In the genomic region with DNA sequence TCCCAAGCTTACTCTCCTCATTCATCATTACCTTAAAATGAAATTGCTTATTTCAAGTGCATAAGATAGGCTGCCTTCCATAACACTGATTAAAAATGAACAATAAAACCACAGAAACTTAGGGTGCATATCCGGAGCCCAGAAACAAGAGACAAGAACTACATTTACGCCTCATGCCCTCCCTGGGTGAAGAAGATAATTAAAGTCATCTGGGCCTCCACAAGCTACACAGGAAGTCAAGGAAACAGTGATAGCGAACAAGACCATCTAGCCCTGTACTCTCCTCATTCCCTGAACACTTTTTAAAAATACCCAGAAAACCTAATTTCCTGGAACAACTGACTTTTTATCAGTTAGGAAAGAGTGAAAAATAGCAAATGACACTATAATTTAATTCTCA, we compare ENCODE assay signal across 1 cellular context.
TF ChIP-seq lines count a peak whose summit lies in the region.

No MANE protein-coding gene starts in this region.

TF ChIP-seq in HepG2, 621 proteins besides CTCF, POLR2A, EP300 and RAD21:
- TF ChIP-seq SMC3 (IDR thresholded peaks at IDR 0.05; ENCODE audit: low read length): no peak
- TF ChIP-seq ZNF136 (CRISPR knock-in tag; IDR thresholded peaks at IDR 0.05; ENCODE audit: low read depth): no peak
- no peak for TF ChIP-seq PAWR (CRISPR knock-in tag; IDR thresholded peaks at IDR 0.05; ENCODE audit: borderline replicate concordance)
- no peak for TF ChIP-seq ZBTB42 (CRISPR knock-in tag; IDR thresholded peaks at IDR 0.05)
- TF ChIP-seq ZNF484 (CRISPR knock-in tag; IDR thresholded peaks at IDR 0.05; ENCODE audit: borderline replicate concordance, low read depth): no peak
- TF ChIP-seq ZBTB25 (CRISPR knock-in tag; IDR thresholded peaks at IDR 0.05): no peak
- no peak for TF ChIP-seq ZNF552 (CRISPR knock-in tag; IDR thresholded peaks at IDR 0.05; ENCODE audit: borderline replicate concordance)
- no peak for TF ChIP-seq ZNF788 (CRISPR knock-in tag; IDR thresholded peaks at IDR 0.05; ENCODE audit: borderline replicate concordance)
- TF ChIP-seq YEATS2 (CRISPR knock-in tag; IDR thresholded peaks at IDR 0.05; ENCODE audit: borderline replicate concordance): no peak
- no peak for TF ChIP-seq ZNF563 (CRISPR knock-in tag; IDR thresholded peaks at IDR 0.05)
- TF ChIP-seq RFX5 (IDR thresholded peaks at IDR 0.05; ENCODE audit: low read depth, low read length): no peak
- TF ChIP-seq, protein P1, sequence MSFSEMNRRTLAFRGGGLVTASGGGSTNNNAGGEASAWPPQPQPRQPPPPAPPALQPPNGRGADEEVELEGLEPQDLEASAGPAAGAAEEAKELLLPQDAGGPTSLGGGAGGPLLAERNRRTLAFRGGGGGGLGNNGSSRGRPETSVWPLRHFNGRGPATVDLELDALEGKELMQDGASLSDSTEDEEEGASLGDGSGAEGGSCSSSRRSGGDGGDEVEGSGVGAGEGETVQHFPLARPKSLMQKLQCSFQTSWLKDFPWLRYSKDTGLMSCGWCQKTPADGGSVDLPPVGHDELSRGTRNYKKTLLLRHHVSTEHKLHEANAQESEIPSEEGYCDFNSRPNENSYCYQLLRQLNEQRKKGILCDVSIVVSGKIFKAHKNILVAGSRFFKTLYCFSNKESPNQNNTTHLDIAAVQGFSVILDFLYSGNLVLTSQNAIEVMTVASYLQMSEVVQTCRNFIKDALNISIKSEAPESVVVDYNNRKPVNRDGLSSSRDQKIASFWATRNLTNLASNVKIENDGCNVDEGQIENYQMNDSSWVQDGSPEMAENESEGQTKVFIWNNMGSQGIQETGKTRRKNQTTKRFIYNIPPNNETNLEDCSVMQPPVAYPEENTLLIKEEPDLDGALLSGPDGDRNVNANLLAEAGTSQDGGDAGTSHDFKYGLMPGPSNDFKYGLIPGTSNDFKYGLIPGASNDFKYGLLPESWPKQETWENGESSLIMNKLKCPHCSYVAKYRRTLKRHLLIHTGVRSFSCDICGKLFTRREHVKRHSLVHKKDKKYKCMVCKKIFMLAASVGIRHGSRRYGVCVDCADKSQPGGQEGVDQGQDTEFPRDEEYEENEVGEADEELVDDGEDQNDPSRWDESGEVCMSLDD (CRISPR knock-in tag; IDR thresholded peaks at IDR 0.05; ENCODE audit: borderline replicate concordance): no peak
- TF ChIP-seq, protein P2, sequence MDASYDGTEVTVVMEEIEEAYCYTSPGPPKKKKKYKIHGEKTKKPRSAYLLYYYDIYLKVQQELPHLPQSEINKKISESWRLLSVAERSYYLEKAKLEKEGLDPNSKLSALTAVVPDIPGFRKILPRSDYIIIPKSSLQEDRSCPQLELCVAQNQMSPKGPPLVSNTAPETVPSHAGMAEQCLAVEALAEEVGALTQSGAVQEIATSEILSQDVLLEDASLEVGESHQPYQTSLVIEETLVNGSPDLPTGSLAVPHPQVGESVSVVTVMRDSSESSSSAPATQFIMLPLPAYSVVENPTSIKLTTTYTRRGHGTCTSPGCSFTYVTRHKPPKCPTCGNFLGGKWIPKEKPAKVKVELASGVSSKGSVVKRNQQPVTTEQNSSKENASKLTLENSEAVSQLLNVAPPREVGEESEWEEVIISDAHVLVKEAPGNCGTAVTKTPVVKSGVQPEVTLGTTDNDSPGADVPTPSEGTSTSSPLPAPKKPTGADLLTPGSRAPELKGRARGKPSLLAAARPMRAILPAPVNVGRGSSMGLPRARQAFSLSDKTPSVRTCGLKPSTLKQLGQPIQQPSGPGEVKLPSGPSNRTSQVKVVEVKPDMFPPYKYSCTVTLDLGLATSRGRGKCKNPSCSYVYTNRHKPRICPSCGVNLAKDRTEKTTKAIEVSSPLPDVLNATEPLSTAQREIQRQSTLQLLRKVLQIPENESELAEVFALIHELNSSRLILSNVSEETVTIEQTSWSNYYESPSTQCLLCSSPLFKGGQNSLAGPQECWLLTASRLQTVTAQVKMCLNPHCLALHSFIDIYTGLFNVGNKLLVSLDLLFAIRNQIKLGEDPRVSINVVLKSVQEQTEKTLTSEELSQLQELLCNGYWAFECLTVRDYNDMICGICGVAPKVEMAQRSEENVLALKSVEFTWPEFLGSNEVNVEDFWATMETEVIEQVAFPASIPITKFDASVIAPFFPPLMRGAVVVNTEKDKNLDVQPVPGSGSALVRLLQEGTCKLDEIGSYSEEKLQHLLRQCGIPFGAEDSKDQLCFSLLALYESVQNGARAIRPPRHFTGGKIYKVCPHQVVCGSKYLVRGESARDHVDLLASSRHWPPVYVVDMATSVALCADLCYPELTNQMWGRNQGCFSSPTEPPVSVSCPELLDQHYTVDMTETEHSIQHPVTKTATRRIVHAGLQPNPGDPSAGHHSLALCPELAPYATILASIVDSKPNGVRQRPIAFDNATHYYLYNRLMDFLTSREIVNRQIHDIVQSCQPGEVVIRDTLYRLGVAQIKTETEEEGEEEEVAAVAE (CRISPR knock-in tag; IDR thresholded peaks at IDR 0.05; ENCODE audit: borderline replicate concordance): no peak
- no peak for TF ChIP-seq ZNF382 (CRISPR knock-in tag; IDR thresholded peaks at IDR 0.05; ENCODE audit: borderline replicate concordance)
- no peak for TF ChIP-seq ZNF615 (CRISPR knock-in tag; IDR thresholded peaks at IDR 0.05; ENCODE audit: borderline replicate concordance)
- TF ChIP-seq ZNF296 (CRISPR knock-in tag; conservative IDR thresholded peaks at IDR 0.05): no peak
- TF ChIP-seq ZNF713 (CRISPR knock-in tag; IDR thresholded peaks at IDR 0.05): no peak
- TF ChIP-seq, protein P3, sequence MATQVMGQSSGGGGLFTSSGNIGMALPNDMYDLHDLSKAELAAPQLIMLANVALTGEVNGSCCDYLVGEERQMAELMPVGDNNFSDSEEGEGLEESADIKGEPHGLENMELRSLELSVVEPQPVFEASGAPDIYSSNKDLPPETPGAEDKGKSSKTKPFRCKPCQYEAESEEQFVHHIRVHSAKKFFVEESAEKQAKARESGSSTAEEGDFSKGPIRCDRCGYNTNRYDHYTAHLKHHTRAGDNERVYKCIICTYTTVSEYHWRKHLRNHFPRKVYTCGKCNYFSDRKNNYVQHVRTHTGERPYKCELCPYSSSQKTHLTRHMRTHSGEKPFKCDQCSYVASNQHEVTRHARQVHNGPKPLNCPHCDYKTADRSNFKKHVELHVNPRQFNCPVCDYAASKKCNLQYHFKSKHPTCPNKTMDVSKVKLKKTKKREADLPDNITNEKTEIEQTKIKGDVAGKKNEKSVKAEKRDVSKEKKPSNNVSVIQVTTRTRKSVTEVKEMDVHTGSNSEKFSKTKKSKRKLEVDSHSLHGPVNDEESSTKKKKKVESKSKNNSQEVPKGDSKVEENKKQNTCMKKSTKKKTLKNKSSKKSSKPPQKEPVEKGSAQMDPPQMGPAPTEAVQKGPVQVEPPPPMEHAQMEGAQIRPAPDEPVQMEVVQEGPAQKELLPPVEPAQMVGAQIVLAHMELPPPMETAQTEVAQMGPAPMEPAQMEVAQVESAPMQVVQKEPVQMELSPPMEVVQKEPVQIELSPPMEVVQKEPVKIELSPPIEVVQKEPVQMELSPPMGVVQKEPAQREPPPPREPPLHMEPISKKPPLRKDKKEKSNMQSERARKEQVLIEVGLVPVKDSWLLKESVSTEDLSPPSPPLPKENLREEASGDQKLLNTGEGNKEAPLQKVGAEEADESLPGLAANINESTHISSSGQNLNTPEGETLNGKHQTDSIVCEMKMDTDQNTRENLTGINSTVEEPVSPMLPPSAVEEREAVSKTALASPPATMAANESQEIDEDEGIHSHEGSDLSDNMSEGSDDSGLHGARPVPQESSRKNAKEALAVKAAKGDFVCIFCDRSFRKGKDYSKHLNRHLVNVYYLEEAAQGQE (IDR thresholded peaks at IDR 0.05; ENCODE audit: borderline replicate concordance in 1 of 2, low read depth in 1 of 2, low read length in 2 of 2): no peak
- TF ChIP-seq ZNF678 (CRISPR knock-in tag; IDR thresholded peaks at IDR 0.05): no peak
- TF ChIP-seq ZNF460 (CRISPR knock-in tag; IDR thresholded peaks at IDR 0.05; ENCODE audit: borderline replicate concordance): no peak
